8 cellular contexts compared by ENCODE assay signal in genomic region chr14:90332271-90332584, GRCh38. TPM values are rescaled to one million over a fixed set of nuclear protein-coding genes. Genes with fewer than 3 reads are reported as not detected.
A peak's percentile ranks its signal among the peaks of the same experiment; 100 is the strongest.
DNase-seq lines count a peak whose midpoint lies in the region; ATAC-seq, FAIRE-seq and TF ChIP-seq lines count a peak whose summit lies in the region.

No MANE protein-coding gene starts in this region.

- ATAC-seq in GM18511 (IDR thresholded peaks at IDR 0.05; ENCODE audit: unreplicated experiment): peak; percentile 12
- peak; percentile 16 for ATAC-seq in effector memory CD8-positive, alpha-beta T cell (replicated peaks)
- no peak for ATAC-seq in activated CD4-positive, CD25-positive, alpha-beta regulatory T cell treated with anti-CD3 and anti-CD28 coated beads, Interleukin-2, amount 50 U/mL, for 24 hours

- peaks cover 13 to 15% (median 15%) of the 10 kb centered on the region in 3 donors for H3K4me1 Mint-ChIP-seq in IgD-negative memory B cell
- H3K4me1 Mint-ChIP-seq in effector memory CD8-positive, alpha-beta T cell (ENCODE audit: low read depth in 2 of 2): peaks cover 23 to 33% of the 10 kb centered on the region in 2 donors
- peaks cover 23% of the 10 kb centered on the region for H3K4me1 Mint-ChIP-seq in progenitor cell of endocrine pancreas (ENCODE audit: low read depth)

- peak overlapping the region in 2 of 3 donors; percentile 95 to 98 for H3K27ac Mint-ChIP-seq in IgD-negative memory B cell
- peak overlapping the region; percentile 96 to 97 for H3K27ac Mint-ChIP-seq in effector memory CD8-positive, alpha-beta T cell
- H3K27ac Mint-ChIP-seq in progenitor cell of endocrine pancreas: peak overlapping the region; percentile 89

- no peak for TF ChIP-seq CTCF in progenitor cell of endocrine pancreas (IDR thresholded peaks at IDR 0.05; ENCODE audit: unreplicated experiment)
- no peak for TF ChIP-seq CTCF in D721Med (IDR thresholded peaks at IDR 0.05; ENCODE audit: insufficient read depth, missing control alignments)
- TF ChIP-seq CTCF in GM20000 (IDR thresholded peaks at IDR 0.05; ENCODE audit: extremely low read depth, missing control alignments): no peak

- H3K27me3 Mint-ChIP-seq in IgD-negative memory B cell (peaks cover 18% of the 10 kb centered on the region), progenitor cell of endocrine pancreas (peaks cover 8% of the 10 kb centered on the region)
- peaks cover 22 to 29% of the 10 kb centered on the region in 2 donors for H3K27me3 Mint-ChIP-seq in effector memory CD8-positive, alpha-beta T cell

- H3K36me3 Mint-ChIP-seq in IgD-negative memory B cell (peaks cover 4% of the 10 kb centered on the region), progenitor cell of endocrine pancreas (ENCODE audit: insufficient read depth) (peaks cover 2% of the 10 kb centered on the region)
- peaks cover 19% of the 10 kb centered on the region for H3K36me3 Mint-ChIP-seq in effector memory CD8-positive, alpha-beta T cell (ENCODE audit: insufficient read depth)

- DNase-seq in effector memory CD8-positive, alpha-beta T cell: no peak
- DNase-seq in progenitor cell of endocrine pancreas (ENCODE audit: low spot score, unreplicated experiment) (no peak), D721Med (ENCODE audit: insufficient read length, low spot score) (no peak), SIG-M5 treated with dmso at 0.1 percent for 504 hours (lab: John Stamatoyannopoulos, UW; ENCODE audit: unreplicated experiment) (no peak), GM20000 (ENCODE audit: low spot score) (no peak)

- H3K4me3 Mint-ChIP-seq in IgD-negative memory B cell (peak overlapping the region; percentile 93 to 99 (median 96)), progenitor cell of endocrine pancreas (ENCODE audit: low read depth) (peak overlapping the region; percentile 83)
- H3K4me3 Mint-ChIP-seq in effector memory CD8-positive, alpha-beta T cell: peak overlapping the region; percentile 91 to 93

- no peak for FAIRE-seq in D721Med (lab: Jason Lieb, UNC)

- no peaks in the 10 kb centered on the region for H3K9me3 Mint-ChIP-seq in IgD-negative memory B cell
- no peaks in the 10 kb centered on the region for H3K9me3 Mint-ChIP-seq in effector memory CD8-positive, alpha-beta T cell
- no peaks in the 10 kb centered on the region for H3K9me3 Mint-ChIP-seq in progenitor cell of endocrine pancreas (ENCODE audit: low read depth)

RNA-seq across cellular contexts. Expression of gene NRDE2, which starts 0.5 kb away (rescaled TPM):
- polyA plus RNA-seq in IgD-negative memory B cell: 11.6 TPM
- 36.7 and 38.2 TPM in 2 replicates for total RNA-seq in progenitor cell of endocrine pancreas

Comparison
In these comparisons a context has a peak if more than half of its experiments do, and no peak if none do; other contexts are left out.
1. ATAC-seq: peak in GM18511 (single experiment) and effector memory CD8-positive, alpha-beta T cell (single experiment); none in activated CD4-positive, CD25-positive, alpha-beta regulatory T cell treated with anti-CD3 and anti-CD28 coated beads, Interleukin-2, amount 50 U/mL, for 24 hours (0 of 2).
2. Peak in every context shown above with its lines, with median percentiles within 50 percentile points of each other: H3K27ac Mint-ChIP-seq and H3K4me3 Mint-ChIP-seq.